In genomic region chr3:102142379-102143058, GRCh38 we compare ENCODE assay signal across 23 cellular contexts.
A peak's percentile ranks its signal among the peaks of the same experiment; 100 is the strongest.
DNase-seq lines count a peak whose midpoint lies in the region; ATAC-seq and TF ChIP-seq lines count a peak whose summit lies in the region.
"Had no signal": no experiment of that assay in that cellular context is flagged by ENCODE, and none has a peak within 500 bp of the region (broad histone marks: within the 10 kb centered on the region; RNA-seq: fewer than 3 reads in every experiment).

No MANE protein-coding gene starts in this region.

- H3K9ac ChIP-seq in SK-N-MC (ENCODE audit: insufficient read length): no peak overlapping the region

- H3K36me3 Mint-ChIP-seq in activated T-cell treated with anti-CD3 and anti-CD28 coated beads, Interleukin-2, amount 50 U/mL, for 72 hours (ENCODE audit: insufficient read depth in 2 of 2): no peaks in the 10 kb centered on the region
- H3K36me3 Mint-ChIP-seq: immature natural killer cell; stimulated activated naive B cell treated with anti-CD40 and anti-IgM and Interleukin-4, amounts not matched to agents 10 μg/mL and 1 μg/mL and 100 μg/mL, for 72 hours had no signal

- WGBS in mesodermal cell (ENCODE audit: insufficient coverage in 2 of 2), 2 experiments: 60% methylated on average over 1 of the region's 2 CpGs; no CpG with 5 or more reads in 1 of the 2 experiments

- no peaks in the 10 kb centered on the region for H3K9me3 Mint-ChIP-seq in activated T-cell treated with anti-CD3 and anti-CD28 coated beads, Interleukin-2, amount 50 U/mL, for 72 hours
- H3K9me3 Mint-ChIP-seq: immature natural killer cell had no signal

- no peak for ATAC-seq in activated T-cell treated with anti-CD3 and anti-CD28 coated beads, Interleukin-2, amount 50 U/mL, for 72 hours (replicated peaks in 1 of 2)
- ATAC-seq: lower lobe of right lung; PC-3; stimulated activated naive B cell treated with anti-CD40 and anti-IgM and Interleukin-4, amounts not matched to agents 10 μg/mL and 1 μg/mL and 100 μg/mL, for 72 hours; T-helper 17 cell had no signal

- no peak overlapping the region for H3K27ac Mint-ChIP-seq in activated T-cell treated with anti-CD3 and anti-CD28 coated beads, Interleukin-2, amount 50 U/mL, for 72 hours
- H3K27ac Mint-ChIP-seq: immature natural killer cell; stimulated activated naive B cell treated with anti-CD40 and anti-IgM and Interleukin-4, amounts not matched to agents 10 μg/mL and 1 μg/mL and 100 μg/mL, for 72 hours; T-helper 17 cell had no signal

- H3K27me3 ChIP-seq in tibial artery: no peaks in the 10 kb centered on the region

- H3K36me3 ChIP-seq in SK-N-MC (ENCODE audit: insufficient read depth, low read length) (no peaks in the 10 kb centered on the region), mesodermal cell (ENCODE audit: control insufficient read depth, insufficient read depth, low read length) (no peaks in the 10 kb centered on the region), tibial artery (no peaks in the 10 kb centered on the region)
- H3K36me3 ChIP-seq: lower lobe of right lung had no signal

- intact Hi-C loops in tibial artery (cut with DNase I; ENCODE audit: low total_unique reads): no loop called here

- peaks cover 11% of the 10 kb centered on the region for H3K4me1 ChIP-seq in mesodermal cell (ENCODE audit: control insufficient read depth, insufficient read depth, low read length, poor library complexity, severe bottlenecking)
- peaks cover 0 to 37% (median 13%) of the 10 kb centered on the region in 4 donors for H3K4me1 ChIP-seq in tibial artery
- H3K4me1 ChIP-seq: lower lobe of right lung had no signal

- peaks cover 22% of the 10 kb centered on the region for H3K27me3 Mint-ChIP-seq in activated T-cell treated with anti-CD3 and anti-CD28 coated beads, Interleukin-2, amount 50 U/mL, for 72 hours (ENCODE audit: low read depth)
- H3K27me3 Mint-ChIP-seq: stimulated activated naive B cell treated with anti-CD40 and anti-IgM and Interleukin-4, amounts not matched to agents 10 μg/mL and 1 μg/mL and 100 μg/mL, for 72 hours had no signal

- POLR2A ChIA-PET in HEK293T (lab: Yijun Ruan, JAX): interaction anchor here (1.4 kb wide), 1 partner anchor 28 kb away, joined by 5 read pairs; no protein-coding TSS in a partner anchor

- H3K27ac ChIP-seq in SK-N-MC (no peak overlapping the region), mesodermal cell (ENCODE audit: low read depth, low read length, severe bottlenecking) (peak overlapping the region; percentile 31), tibial artery (peak overlapping the region; percentile 58 to 62)
- H3K27ac ChIP-seq: lower lobe of right lung had no signal

- H3K4me1 Mint-ChIP-seq in activated T-cell treated with anti-CD3 and anti-CD28 coated beads, Interleukin-2, amount 50 U/mL, for 72 hours (ENCODE audit: low read depth): no peaks in the 10 kb centered on the region
- H3K4me1 Mint-ChIP-seq: immature natural killer cell had no signal

- TF ChIP-seq CTCF in fibroblast of pulmonary artery (IDR thresholded peaks at IDR 0.05; ENCODE audit: low read length, missing control alignments) (no peak), tibial artery (IDR thresholded peaks at IDR 0.05) (no peak)

- no peak for DNase-seq in SK-N-MC (ENCODE audit: low read depth, low spot score)
- peak; percentile 64 for DNase-seq in fibroblast of pulmonary artery (ENCODE audit: low read depth)
- no peak for DNase-seq in tibial artery
- no peak for DNase-seq in HEK293T (ENCODE audit: extremely low spot score)
- DNase-seq in activated T-cell treated with anti-CD3 and anti-CD28 coated beads, Interleukin-2, amount 50 U/mL, for 72 hours: no peak
- DNase-seq in activated CD4-positive, alpha-beta T cell treated with anti-CD3 and anti-CD28 coated beads for 1 hour: no peak
- DNase-seq: activated CD4-positive, alpha-beta T cell treated with anti-CD3 and anti-CD28 coated beads, Interleukin-2, amount 50 U/mL, for 1 hour; amygdala; cerebellar nuclear complex; DMS79 treated with DMSO at 0.1 percent for 48 hours; effector memory CD4-positive, alpha-beta T cell; GOT3; immature natural killer cell; KG1; lower lobe of right lung; NCI-H2029; NCI-H226; NCI-H82; PC-3; stimulated activated CD4-positive, alpha-beta T cell treated with anti-CD3 and anti-CD28 coated beads, Interleukin-1b, Interleukin-23, amount 100 ng/mL, for 48 hours; stimulated activated naive B cell treated with anti-CD40 and anti-IgM and Interleukin-4, amounts not matched to agents 10 μg/mL and 1 μg/mL and 100 μg/mL, for 72 hours; T-helper 17 cell had no signal

- peak overlapping the region; percentile 13; the same call in 1 of the 2 replicates for H3K4me3 ChIP-seq in SK-N-MC
- H3K4me3 ChIP-seq in fibroblast of pulmonary artery (replicated peaks; ENCODE audit: low read depth, low read length): no peak overlapping the region
- H3K4me3 ChIP-seq in mesodermal cell (ENCODE audit: extremely low read depth, insufficient read depth, low read length, poor library complexity, severe bottlenecking): no peak overlapping the region
- no peak overlapping the region for H3K4me3 ChIP-seq in tibial artery
- H3K4me3 ChIP-seq: lower lobe of right lung had no signal

- no peaks in the 10 kb centered on the region for H3K9me3 ChIP-seq in SK-N-MC (ENCODE audit: low read depth, low read length)
- no peaks in the 10 kb centered on the region for H3K9me3 ChIP-seq in mesodermal cell (ENCODE audit: control insufficient read depth, low read length)
- H3K9me3 ChIP-seq in tibial artery: no peaks in the 10 kb centered on the region
- H3K9me3 ChIP-seq: lower lobe of right lung had no signal

- CTCF ChIA-PET in HEK293T (lab: Yijun Ruan, JAX): no interaction called here

- no peak overlapping the region for H3K4me3 Mint-ChIP-seq in activated T-cell treated with anti-CD3 and anti-CD28 coated beads, Interleukin-2, amount 50 U/mL, for 72 hours
- H3K4me3 Mint-ChIP-seq: immature natural killer cell; stimulated activated naive B cell treated with anti-CD40 and anti-IgM and Interleukin-4, amounts not matched to agents 10 μg/mL and 1 μg/mL and 100 μg/mL, for 72 hours; T-helper 17 cell had no signal

TF ChIP-seq in HEK293T, 16 proteins besides CTCF, POLR2A, EP300 and RAD21:
- TF ChIP-seq FOXA1 (IDR thresholded peaks at IDR 0.05) (no peak), FOXM1 (IDR thresholded peaks at IDR 0.05; ENCODE audit: borderline replicate concordance) (no peak), L3MBTL2 (conservative IDR thresholded peaks at IDR 0.05) (no peak), PKNOX1 (IDR thresholded peaks at IDR 0.05) (no peak), SP1 (IDR thresholded peaks at IDR 0.05) (no peak), ARNT (IDR thresholded peaks at IDR 0.05) (no peak), ZNF384 (IDR thresholded peaks at IDR 0.05) (no peak), FOXK2 (IDR thresholded peaks at IDR 0.05) (no peak), ELF4 (IDR thresholded peaks at IDR 0.05) (no peak), LEF1 (IDR thresholded peaks at IDR 0.05; ENCODE audit: borderline replicate concordance) (no peak), CTBP1 (IDR thresholded peaks at IDR 0.05; ENCODE audit: borderline replicate concordance) (no peak), HDGF (IDR thresholded peaks at IDR 0.05; ENCODE audit: borderline replicate concordance) (no peak), BHLHE40 (IDR thresholded peaks at IDR 0.05; ENCODE audit: borderline replicate concordance) (no peak), TARDBP (IDR thresholded peaks at IDR 0.05) (no peak), SUZ12 (IDR thresholded peaks at IDR 0.05) (no peak), NFRKB (IDR thresholded peaks at IDR 0.05) (no peak)
